Comparison of ENCODE assay signal across 29 cellular contexts in genomic region chr18:45287531-45287930, GRCh38.
"Had no signal": no experiment of that assay in that cellular context is flagged by ENCODE, and none has a peak within 500 bp of the region (broad histone marks: within the 10 kb centered on the region; RNA-seq: fewer than 3 reads in every experiment).

No MANE protein-coding gene starts in this region.

- H3K36me3 ChIP-seq: colonic mucosa, esophagus squamous epithelium, upper lobe of left lung, vagina, WERI-Rb-1 had no signal

- H3K4me3 ChIP-seq: colonic mucosa, esophagus squamous epithelium, skin epidermis, upper lobe of left lung, vagina had no signal

- H3K36me3 Mint-ChIP-seq: activated naive CD8-positive, alpha-beta T cell; mesothelial cell of epicardium; naive thymus-derived CD4-positive, alpha-beta T cell; stimulated activated effector memory CD8-positive, alpha-beta T cell treated with anti-CD3 and anti-CD28 coated beads, Interleukin-12 subunit alpha, Interleukin-12 subunit beta, amount 100 ng/mL, for 72 hours had no signal

- ATAC-seq: activated CD4-positive, CD25-positive, alpha-beta regulatory T cell treated with anti-CD3 and anti-CD28 coated beads, Interleukin-2, amount 50 U/mL, for 24 hours; naive thymus-derived CD4-positive, alpha-beta T cell; sciatic nerve; stimulated activated effector memory CD8-positive, alpha-beta T cell treated with anti-CD3 and anti-CD28 coated beads, Interleukin-12 subunit alpha, Interleukin-12 subunit beta, amount 100 ng/mL, for 72 hours had no signal

- H3K27me3 ChIP-seq: colonic mucosa, esophagus squamous epithelium, upper lobe of left lung, vagina had no signal

- H3K9me3 Mint-ChIP-seq: mesothelial cell of epicardium; stimulated activated effector memory CD8-positive, alpha-beta T cell treated with anti-CD3 and anti-CD28 coated beads, Interleukin-12 subunit alpha, Interleukin-12 subunit beta, amount 100 ng/mL, for 72 hours; stimulated activated naive CD8-positive, alpha-beta T cell treated with anti-CD3 and anti-CD28 coated beads, Interleukin-15, Interleukin-2, amounts not matched to agents 100 ng/mL and 50 ng/mL, for 24 hours; T-helper 1 cell treated with Interleukin-12 subunit alpha and Interleukin-12 subunit beta and Interleukin-4 antibody, amounts not matched to agents 30 μg/mL and 1 μg/mL, for 36 hours had no signal

- H3K27ac ChIP-seq: colonic mucosa, epithelial cell of prostate, esophagus squamous epithelium, skin epidermis, upper lobe of left lung, vagina, WERI-Rb-1 had no signal

- H3K4me1 ChIP-seq: colonic mucosa, esophagus squamous epithelium, upper lobe of left lung, vagina had no signal

- H3K4me1 Mint-ChIP-seq: mesothelial cell of epicardium; naive thymus-derived CD4-positive, alpha-beta T cell; stimulated activated effector memory CD8-positive, alpha-beta T cell treated with anti-CD3 and anti-CD28 coated beads, Interleukin-12 subunit alpha, Interleukin-12 subunit beta, amount 100 ng/mL, for 72 hours had no signal

- DNase-seq: activated CD4-positive, alpha-beta T cell treated with anti-CD3 and anti-CD28 coated beads for 48 hours; activated CD4-positive, alpha-beta T cell treated with anti-CD3 and anti-CD28 coated beads, Interleukin-2, amount 50 U/mL, for 48 hours; activated CD8-positive, alpha-beta memory T cell treated with anti-CD3 and anti-CD28 coated beads for 24 hours; activated effector memory CD4-positive, alpha-beta T cell treated with Interleukin-2 at 50 U/mL for 16 hours; activated naive CD4-positive, alpha-beta T cell treated with Interleukin-2 at 50 U/mL for 16 hours; anterior cingulate cortex; cerebellar nuclear complex; colonic mucosa; effector CD8-positive, alpha-beta T cell; esophagus squamous epithelium; foreskin melanocyte; kidney glomerular epithelial cell; naive thymus-derived CD4-positive, alpha-beta T cell; posterior cingulate gyrus; stimulated activated CD4-positive, alpha-beta T cell treated with anti-CD3 and anti-CD28 coated beads, Interleukin-4, amount 100 ng/mL, for 24 hours; substantia nigra; T-helper 9 cell; upper lobe of left lung; WERI-Rb-1 had no signal

- H3K4me3 Mint-ChIP-seq: activated naive CD8-positive, alpha-beta T cell; mesothelial cell of epicardium; naive thymus-derived CD4-positive, alpha-beta T cell; stimulated activated effector memory CD8-positive, alpha-beta T cell treated with anti-CD3 and anti-CD28 coated beads, Interleukin-12 subunit alpha, Interleukin-12 subunit beta, amount 100 ng/mL, for 72 hours; stimulated activated naive CD8-positive, alpha-beta T cell treated with anti-CD3 and anti-CD28 coated beads, Interleukin-15, Interleukin-2, amounts not matched to agents 100 ng/mL and 50 ng/mL, for 24 hours; T-helper 1 cell treated with Interleukin-12 subunit alpha and Interleukin-12 subunit beta and Interleukin-4 antibody, amounts not matched to agents 30 μg/mL and 1 μg/mL, for 36 hours had no signal

- H3K27ac Mint-ChIP-seq: activated naive CD8-positive, alpha-beta T cell; mesothelial cell of epicardium; naive thymus-derived CD4-positive, alpha-beta T cell; stimulated activated effector memory CD8-positive, alpha-beta T cell treated with anti-CD3 and anti-CD28 coated beads, Interleukin-12 subunit alpha, Interleukin-12 subunit beta, amount 100 ng/mL, for 72 hours; stimulated activated naive CD8-positive, alpha-beta T cell treated with anti-CD3 and anti-CD28 coated beads, Interleukin-15, Interleukin-2, amounts not matched to agents 100 ng/mL and 50 ng/mL, for 24 hours; T-helper 1 cell treated with Interleukin-12 subunit alpha and Interleukin-12 subunit beta and Interleukin-4 antibody, amounts not matched to agents 30 μg/mL and 1 μg/mL, for 36 hours had no signal

- H3K9me3 ChIP-seq: colonic mucosa, esophagus squamous epithelium, upper lobe of left lung, vagina had no signal
